ENCODE assay signal across 16 cellular contexts in genomic region chr7:32870298-32870697, GRCh38.
"Had no signal": no experiment of that assay in that cellular context is flagged by ENCODE, and none has a peak within 500 bp of the region (broad histone marks: within the 10 kb centered on the region; RNA-seq: fewer than 3 reads in every experiment).

No MANE protein-coding gene starts in this region.

- H3K27me3 ChIP-seq: colonic mucosa, heart left ventricle, right atrium auricular region had no signal

- H3K4me3 Mint-ChIP-seq: endodermal cell; naive thymus-derived CD4-positive, alpha-beta T cell; neural crest cell had no signal

- H3K4me3 ChIP-seq: colonic mucosa, heart left ventricle, right atrium auricular region had no signal

- H3K27me3 Mint-ChIP-seq: naive thymus-derived CD4-positive, alpha-beta T cell had no signal

- ATAC-seq: heart left ventricle; left colon; naive thymus-derived CD4-positive, alpha-beta T cell had no signal

- DNase-seq: colonic mucosa; dermis blood vessel endothelial cell; endodermal cell; foreskin melanocyte; heart left ventricle; hippocampal formation; left colon; mammary epithelial cell; naive thymus-derived CD4-positive, alpha-beta T cell; posterior cingulate gyrus; small intestine; stimulated activated CD4-positive, alpha-beta T cell treated with anti-CD3 and anti-CD28 coated beads, Interleukin-12 subunit alpha, Interleukin-12 subunit beta, amount 100 ng/mL, for 4 hours; stimulated activated naive CD4-positive, alpha-beta T cell treated with Interleukin-2 at 50 U/mL for 16 hours; trophoblast cell had no signal

- FAIRE-seq: small intestine had no signal

- H3K27ac Mint-ChIP-seq: endodermal cell; naive thymus-derived CD4-positive, alpha-beta T cell had no signal

- H3K9me3 ChIP-seq: colonic mucosa, heart left ventricle, right atrium auricular region had no signal

- H3K27ac ChIP-seq: colonic mucosa, right atrium auricular region had no signal

- H3K9me3 Mint-ChIP-seq: neural crest cell had no signal

- H3K4me1 ChIP-seq: colonic mucosa had no signal

- H3K4me1 Mint-ChIP-seq: neural crest cell had no signal
